15 cellular contexts compared by ENCODE assay signal in the genomic region with DNA sequence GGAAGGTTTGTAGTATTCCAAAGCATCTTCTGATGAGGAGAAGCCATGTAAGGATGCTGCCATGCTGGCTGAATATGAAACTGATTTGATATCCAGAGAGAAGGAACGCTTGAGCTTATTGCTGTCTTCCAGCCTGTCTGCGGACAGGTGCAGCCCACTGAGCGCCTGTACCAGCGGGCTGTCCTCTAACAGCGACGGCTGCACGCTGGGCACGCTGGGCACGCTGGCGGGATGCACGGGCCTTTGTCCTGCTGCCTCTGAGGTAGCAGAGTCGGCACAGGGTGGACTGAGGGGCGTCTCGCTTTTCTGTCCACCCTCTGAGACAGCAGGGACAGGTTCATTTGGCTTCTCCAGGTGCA.
"Had no signal": no experiment of that assay in that cellular context is flagged by ENCODE, and none has a peak within 500 bp of the region (broad histone marks: within the 10 kb centered on the region; RNA-seq: fewer than 3 reads in every experiment).

No MANE protein-coding gene starts in this region.

- H3K27ac ChIP-seq: coronary artery, heart left ventricle, left lung, neural progenitor cell, ovary, SJSA1, WERI-Rb-1 had no signal

- ATAC-seq: heart left ventricle, left lung had no signal

- H3K27ac Mint-ChIP-seq: memory B cell, neural progenitor cell had no signal

- H3K4me1 ChIP-seq: neural progenitor cell, SJSA1 had no signal

- H3K4me1 Mint-ChIP-seq: neural progenitor cell had no signal

- H3K36me3 ChIP-seq: neural progenitor cell, ovary had no signal

- H3K27me3 ChIP-seq: heart left ventricle, left lung, neural progenitor cell, ovary, SJSA1 had no signal

- H3K9me3 Mint-ChIP-seq: activated CD4-positive, alpha-beta T cell treated with anti-CD3 and anti-CD28 coated beads, Interleukin-2, amount 10 ng/mL, durations not matched to agents 7 days and 5 days; memory B cell; neural progenitor cell had no signal

- H3K4me3 Mint-ChIP-seq: activated CD4-positive, alpha-beta T cell treated with anti-CD3 and anti-CD28 coated beads, Interleukin-2, amount 10 ng/mL, durations not matched to agents 7 days and 5 days; memory B cell; neural progenitor cell had no signal

- H3K9me3 ChIP-seq: heart left ventricle, left lung, ovary, SJSA1 had no signal

- H3K27me3 Mint-ChIP-seq: activated CD4-positive, alpha-beta T cell treated with anti-CD3 and anti-CD28 coated beads, Interleukin-2, amount 10 ng/mL, durations not matched to agents 7 days and 5 days; memory B cell had no signal

- DNase-seq: activated CD4-positive, alpha-beta T cell treated with anti-CD3 and anti-CD28 coated beads, Interleukin-2, amount 10 ng/mL, durations not matched to agents 7 days and 5 days; activated effector memory CD4-positive, alpha-beta T cell treated with Interleukin-2 at 50 U/mL for 16 hours; effector CD8-positive, alpha-beta T cell; heart left ventricle; left lung; ovary; stimulated activated CD4-positive, alpha-beta T cell treated with anti-CD3 and anti-CD28 coated beads, Interleukin-15, amount 100 ng/mL, for 24 hours; stimulated activated CD4-positive, alpha-beta T cell treated with anti-CD3 and anti-CD28 coated beads, Interleukin-4, amount 100 ng/mL, for 4 hours; SW 1271; trophoblast cell; WERI-Rb-1 had no signal

- H3K4me3 ChIP-seq: coronary artery, heart left ventricle, left lung, neural progenitor cell, ovary, SJSA1 had no signal
